In genomic region chr16:30069575-30070462, GRCh38 we compare ENCODE assay signal across 12 cellular contexts. TPM values are rescaled to one million over a fixed set of nuclear protein-coding genes. Genes with fewer than 3 reads are reported as not detected.
A peak's percentile ranks its signal among the peaks of the same experiment; 100 is the strongest.
DNase-seq lines count a peak whose midpoint lies in the region; ATAC-seq and TF ChIP-seq lines count a peak whose summit lies in the region.
"Had no signal": no experiment of that assay in that cellular context is flagged by ENCODE, and none has a peak within 500 bp of the region (broad histone marks: within the 10 kb centered on the region; RNA-seq: fewer than 3 reads in every experiment).

No MANE protein-coding gene starts in this region.

- peaks cover 39% of the 10 kb centered on the region for H3K4me1 Mint-ChIP-seq in activated CD4-positive, alpha-beta T cell treated with anti-CD3 and anti-CD28 coated beads, Interleukin-2, amount 10 ng/mL, durations not matched to agents 24 days and 14 days
- H3K4me1 Mint-ChIP-seq in activated T-helper 17 cell treated with anti-CD3 and anti-CD28 coated beads, Interleukin-2, amount 50 U/mL, for 72 hours: peaks cover 9% of the 10 kb centered on the region
- peaks cover 45% of the 10 kb centered on the region for H3K4me1 Mint-ChIP-seq in stimulated activated effector memory CD8-positive, alpha-beta T cell treated with anti-CD3 and anti-CD28 coated beads, Interleukin-12 subunit alpha, Interleukin-12 subunit beta, amount 100 ng/mL, for 72 hours

- no peaks in the 10 kb centered on the region for H3K9me3 Mint-ChIP-seq in activated CD4-positive, alpha-beta T cell treated with anti-CD3 and anti-CD28 coated beads, Interleukin-2, amount 10 ng/mL, durations not matched to agents 24 days and 14 days
- no peaks in the 10 kb centered on the region for H3K9me3 Mint-ChIP-seq in activated T-helper 17 cell treated with anti-CD3 and anti-CD28 coated beads, Interleukin-2, amount 50 U/mL, for 72 hours
- no peaks in the 10 kb centered on the region for H3K9me3 Mint-ChIP-seq in stimulated activated effector memory CD8-positive, alpha-beta T cell treated with anti-CD3 and anti-CD28 coated beads, Interleukin-12 subunit alpha, Interleukin-12 subunit beta, amount 100 ng/mL, for 72 hours

- no peaks in the 10 kb centered on the region for H3K27me3 Mint-ChIP-seq in activated CD4-positive, alpha-beta T cell treated with anti-CD3 and anti-CD28 coated beads, Interleukin-2, amount 10 ng/mL, durations not matched to agents 24 days and 14 days
- H3K27me3 Mint-ChIP-seq in activated T-helper 17 cell treated with anti-CD3 and anti-CD28 coated beads, Interleukin-2, amount 50 U/mL, for 72 hours: no peaks in the 10 kb centered on the region

- peak overlapping the region; percentile 35 for H3K4me3 Mint-ChIP-seq in activated CD4-positive, alpha-beta T cell treated with anti-CD3 and anti-CD28 coated beads, Interleukin-2, amount 10 ng/mL, durations not matched to agents 24 days and 14 days
- peak overlapping the region; percentile 67 for H3K4me3 Mint-ChIP-seq in activated T-helper 17 cell treated with anti-CD3 and anti-CD28 coated beads, Interleukin-2, amount 50 U/mL, for 72 hours
- H3K4me3 Mint-ChIP-seq in stimulated activated effector memory CD8-positive, alpha-beta T cell treated with anti-CD3 and anti-CD28 coated beads, Interleukin-12 subunit alpha, Interleukin-12 subunit beta, amount 100 ng/mL, for 72 hours: peak overlapping the region; percentile 32

- intact Hi-C loops in activated CD4-positive, alpha-beta T cell treated with anti-CD3 and anti-CD28 coated beads, Interleukin-2, amount 10 ng/mL, durations not matched to agents 24 days and 14 days (cut with micrococcal nuclease): no loop called here

- H3K36me3 Mint-ChIP-seq in activated CD4-positive, alpha-beta T cell treated with anti-CD3 and anti-CD28 coated beads, Interleukin-2, amount 10 ng/mL, durations not matched to agents 24 days and 14 days (ENCODE audit: low read depth): peaks cover 72% of the 10 kb centered on the region
- peaks cover 79% of the 10 kb centered on the region for H3K36me3 Mint-ChIP-seq in activated T-helper 17 cell treated with anti-CD3 and anti-CD28 coated beads, Interleukin-2, amount 50 U/mL, for 72 hours (ENCODE audit: low read depth)
- H3K36me3 Mint-ChIP-seq in stimulated activated effector memory CD8-positive, alpha-beta T cell treated with anti-CD3 and anti-CD28 coated beads, Interleukin-12 subunit alpha, Interleukin-12 subunit beta, amount 100 ng/mL, for 72 hours: peaks cover 100% of the 10 kb centered on the region

- H3K4me3 ChIP-seq in fibroblast of pulmonary artery (replicated peaks; ENCODE audit: low read depth, low read length): peak overlapping the region; percentile 32
- H3K4me3 ChIP-seq: SJSA1 had no signal

- DNase-seq in activated CD4-positive, alpha-beta T cell treated with anti-CD3 and anti-CD28 coated beads, Interleukin-2, amount 10 ng/mL, durations not matched to agents 24 days and 14 days: no peak
- no peak for DNase-seq in activated CD4-positive, alpha-beta T cell treated with anti-CD3 and anti-CD28 coated beads for 4 hours
- DNase-seq in fibroblast of pulmonary artery (ENCODE audit: low read depth): peak; percentile 39
- DNase-seq in stimulated activated effector memory CD8-positive, alpha-beta T cell treated with anti-CD3 and anti-CD28 coated beads, Interleukin-12 subunit alpha, Interleukin-12 subunit beta, amount 100 ng/mL, for 72 hours (ENCODE audit: low spot score in 2 of 2): no peak
- DNase-seq in DMS 273 (lab: John Stamatoyannopoulos, UW; ENCODE audit: unreplicated experiment): no peak
- DNase-seq: amniotic stem cell; NCI-H1105 treated with DMSO at 0.1 percent for 48 hours; stimulated activated CD4-positive, alpha-beta T cell treated with anti-CD3 and anti-CD28 coated beads, Interleukin-12 subunit alpha, Interleukin-12 subunit beta, amount 100 ng/mL, for 4 hours had no signal

- ATAC-seq in activated T-helper 17 cell treated with anti-CD3 and anti-CD28 coated beads, Interleukin-2, amount 50 U/mL, for 72 hours (replicated peaks): no peak
- ATAC-seq in stimulated activated effector memory CD8-positive, alpha-beta T cell treated with anti-CD3 and anti-CD28 coated beads, Interleukin-12 subunit alpha, Interleukin-12 subunit beta, amount 100 ng/mL, for 72 hours: no peak
- ATAC-seq in GM21723 (IDR thresholded peaks at IDR 0.05; ENCODE audit: unreplicated experiment) (no peak), GM18867 (IDR thresholded peaks at IDR 0.05; ENCODE audit: unreplicated experiment) (no peak)

- peak overlapping the region; percentile 75 for H3K27ac Mint-ChIP-seq in activated CD4-positive, alpha-beta T cell treated with anti-CD3 and anti-CD28 coated beads, Interleukin-2, amount 10 ng/mL, durations not matched to agents 24 days and 14 days
- peak overlapping the region; percentile 65 for H3K27ac Mint-ChIP-seq in activated T-helper 17 cell treated with anti-CD3 and anti-CD28 coated beads, Interleukin-2, amount 50 U/mL, for 72 hours
- peak overlapping the region; percentile 79 for H3K27ac Mint-ChIP-seq in stimulated activated effector memory CD8-positive, alpha-beta T cell treated with anti-CD3 and anti-CD28 coated beads, Interleukin-12 subunit alpha, Interleukin-12 subunit beta, amount 100 ng/mL, for 72 hours

- TF ChIP-seq CTCF in fibroblast of pulmonary artery (IDR thresholded peaks at IDR 0.05; ENCODE audit: low read length, missing control alignments): no peak

RNA-seq across cellular contexts. Expression of gene ALDOA, which starts 4.3 kb away (rescaled TPM):
- total RNA-seq in activated CD4-positive, alpha-beta T cell treated with anti-CD3 and anti-CD28 coated beads, Interleukin-2, amount 10 ng/mL, durations not matched to agents 24 days and 14 days: 2,074 and 2,109 TPM in 2 replicates
- total RNA-seq in activated T-helper 17 cell treated with anti-CD3 and anti-CD28 coated beads, Interleukin-2, amount 50 U/mL, for 72 hours: 1,000 to 10,000 TPM; 2,200 to 3,862 TPM

RNA-seq across cellular contexts. Expression of gene PPP4C, which starts 6.0 kb away (rescaled TPM):
- total RNA-seq in activated CD4-positive, alpha-beta T cell treated with anti-CD3 and anti-CD28 coated beads, Interleukin-2, amount 10 ng/mL, durations not matched to agents 24 days and 14 days: 144 and 145 TPM in 2 replicates
- 100 to 1,000 TPM; 111 to 147 TPM for total RNA-seq in activated T-helper 17 cell treated with anti-CD3 and anti-CD28 coated beads, Interleukin-2, amount 50 U/mL, for 72 hours

RNA-seq across cellular contexts. Expression of gene TBX6, which starts 21.9 kb away (rescaled TPM):
- total RNA-seq in activated CD4-positive, alpha-beta T cell treated with anti-CD3 and anti-CD28 coated beads, Interleukin-2, amount 10 ng/mL, durations not matched to agents 24 days and 14 days: 2.1 TPM in 2 replicates
- 1 to 10 TPM; 1.1 to 3.7 TPM for total RNA-seq in activated T-helper 17 cell treated with anti-CD3 and anti-CD28 coated beads, Interleukin-2, amount 50 U/mL, for 72 hours
- total RNA-seq: SJSA1 had no signal

RNA-seq across cellular contexts. Expression of gene YPEL3, which starts 26.2 kb away (rescaled TPM):
- total RNA-seq in activated CD4-positive, alpha-beta T cell treated with anti-CD3 and anti-CD28 coated beads, Interleukin-2, amount 10 ng/mL, durations not matched to agents 24 days and 14 days: 11.8 and 11.9 TPM in 2 replicates
- total RNA-seq in activated T-helper 17 cell treated with anti-CD3 and anti-CD28 coated beads, Interleukin-2, amount 50 U/mL, for 72 hours: 100 to 1,000 TPM in 1 of 2 donors, 10 to 100 TPM in 1; 34.7 to 107 TPM

RNA-seq across cellular contexts. Expression of gene TLCD3B, which starts 38.7 kb away (rescaled TPM):
- total RNA-seq in activated CD4-positive, alpha-beta T cell treated with anti-CD3 and anti-CD28 coated beads, Interleukin-2, amount 10 ng/mL, durations not matched to agents 24 days and 14 days: 1.5 and 1.8 TPM in 2 replicates
- total RNA-seq in activated T-helper 17 cell treated with anti-CD3 and anti-CD28 coated beads, Interleukin-2, amount 50 U/mL, for 72 hours: 1 to 10 TPM; 1.9 to 7.4 TPM
